Comparison of ENCODE assay signal across 1 cellular context in genomic region chr6:89433637-89434499, GRCh38.
TF ChIP-seq lines count a peak whose summit lies in the region.

No MANE protein-coding gene starts in this region.

TF ChIP-seq in GM23338, 12 proteins besides CTCF, POLR2A, EP300 and RAD21 (continued from another document):
- TF ChIP-seq ZNF462 (CRISPR knock-in tag; IDR thresholded peaks at IDR 0.05) (no peak), REST (IDR thresholded peaks at IDR 0.05; ENCODE audit: unreplicated experiment) (no peak), POLR2AphosphoS5 (IDR thresholded peaks at IDR 0.05; ENCODE audit: low read depth) (no peak), JUNB (IDR thresholded peaks at IDR 0.05; ENCODE audit: unreplicated experiment) (no peak)
